ENCODE assay signal across 17 cellular contexts in genomic region chr5:56812110-56812509, GRCh38. TPM values are rescaled to one million over a fixed set of nuclear protein-coding genes. Genes with fewer than 3 reads are reported as not detected.
DNase-seq lines count a peak whose midpoint lies in the region; ATAC-seq and TF ChIP-seq lines count a peak whose summit lies in the region.
"Had no signal": no experiment of that assay in that cellular context is flagged by ENCODE, and none has a peak within 500 bp of the region (broad histone marks: within the 10 kb centered on the region; RNA-seq: fewer than 3 reads in every experiment).

No MANE protein-coding gene starts in this region.

- no peak overlapping the region for H2AFZ ChIP-seq in GM23248

- 0 out of 2 replicates have a peak, but pooled peaks cover 4% of the 10 kb centered on the region for H3K27me3 ChIP-seq in GM23248 (replicated peaks; ENCODE audit: insufficient read depth)
- H3K27me3 ChIP-seq: gastrocnemius medialis had no signal

- no peaks in the 10 kb centered on the region for H3K9me3 ChIP-seq in GM23248 (ENCODE audit: low read depth)
- H3K9me3 ChIP-seq: Caco-2, gastrocnemius medialis had no signal

- no peak overlapping the region for H3K27ac Mint-ChIP-seq in natural killer cell
- H3K27ac Mint-ChIP-seq: activated CD4-positive, alpha-beta T cell treated with anti-CD3 and anti-CD28 coated beads for 36 hours; immature natural killer cell had no signal

- H3K36me3 Mint-ChIP-seq in natural killer cell = no peaks in the 10 kb centered on the region
- H3K36me3 Mint-ChIP-seq: immature natural killer cell had no signal

- no peaks in the 10 kb centered on the region for H3K9me3 Mint-ChIP-seq in natural killer cell
- H3K9me3 Mint-ChIP-seq: central memory CD8-positive, alpha-beta T cell; immature natural killer cell had no signal

- DNase-seq in DMS153 (lab: John Stamatoyannopoulos, UW) = peak; percentile 52
- DNase-seq in DMS153 treated with DMSO at 0.1 percent for 48 hours (lab: John Stamatoyannopoulos, UW; ENCODE audit: unreplicated experiment) = no peak
- peak; percentile 21 for DNase-seq in GM23248
- peak; percentile 1 for DNase-seq in NCI-H510A treated with DMSO at 0.1 percent for 48 hours (lab: John Stamatoyannopoulos, UW)
- DNase-seq in epithelial cell of esophagus (ENCODE audit: low read depth) = peak; percentile 36
- DNase-seq in GM19240 (ENCODE audit: insufficient read length, low spot score) = no peak
- no peak for DNase-seq in kidney glomerular epithelial cell (lab: John Stamatoyannopoulos, UW)
- DNase-seq in natural killer cell = no peak
- DNase-seq: 8988T; activated CD4-positive, alpha-beta T cell treated with anti-CD3 and anti-CD28 coated beads for 36 hours; activated T-cell treated with anti-CD3 and anti-CD28 coated beads for 4 hours; Caco-2; gastrocnemius medialis; immature natural killer cell; midbrain; NCI-H1694 treated with DMSO at 0.1 percent for 48 hours had no signal

- WGBS in GM23248 (ENCODE audit: low coverage in 1 of 2, low lambda C conversion rate in 2 of 2, missing lambda C conversion rate in 2 of 2), 2 experiments = 82 to 96% methylated on average over 1 of the region's 1 CpG

- no peaks in the 10 kb centered on the region for H4K20me1 ChIP-seq in GM23248 (ENCODE audit: insufficient read depth)

- no peak overlapping the region for H3K4me2 ChIP-seq in GM23248 (ENCODE audit: unreplicated experiment)

- peaks cover 3 to 8% of the 10 kb centered on the region in 2 donors for H3K27me3 Mint-ChIP-seq in natural killer cell (ENCODE audit: low read depth in 2 of 2)
- H3K27me3 Mint-ChIP-seq: activated CD4-positive, alpha-beta T cell treated with anti-CD3 and anti-CD28 coated beads for 36 hours; central memory CD8-positive, alpha-beta T cell had no signal

- H3K4me1 Mint-ChIP-seq in natural killer cell = peaks cover 11 to 13% of the 10 kb centered on the region in 2 donors

- H3K27ac ChIP-seq in GM23248 = no peak overlapping the region
- H3K27ac ChIP-seq: gastrocnemius medialis had no signal

- H3K9ac ChIP-seq in GM23248 = no peak overlapping the region

- intact Hi-C loops in natural killer cell (cut with micrococcal nuclease) = loop anchor here (5.0 kb wide), 1 partner anchor 35 kb away; no protein-coding TSS in a partner anchor

- in situ Hi-C loops in GM23248 (cut with MboI) = no loop called here

- H3K4me3 ChIP-seq in GM23248 = no peak overlapping the region
- H3K4me3 ChIP-seq in epithelial cell of esophagus (ENCODE audit: low read length) = no peak overlapping the region
- H3K4me3 ChIP-seq: gastrocnemius medialis had no signal

- TF ChIP-seq CTCF in epithelial cell of esophagus (IDR thresholded peaks at IDR 0.05; ENCODE audit: insufficient read depth, low read depth, low read length, missing control alignments) (no peak), natural killer cell (IDR thresholded peaks at IDR 0.05) (no peak)

- no peak overlapping the region for H3K4me3 Mint-ChIP-seq in natural killer cell
- H3K4me3 Mint-ChIP-seq: activated CD4-positive, alpha-beta T cell treated with anti-CD3 and anti-CD28 coated beads for 36 hours; central memory CD8-positive, alpha-beta T cell had no signal

- no peak for ATAC-seq in natural killer cell
- ATAC-seq: activated CD4-positive, alpha-beta T cell treated with anti-CD3 and anti-CD28 coated beads for 36 hours; gastrocnemius medialis had no signal

- H3K79me2 ChIP-seq in GM23248 (ENCODE audit: insufficient read depth) = peaks cover 10% of the 10 kb centered on the region

- H3F3A ChIP-seq in GM23248 (ENCODE audit: insufficient read depth) = no peaks in the 10 kb centered on the region; the same call in 1 of the 2 replicates

- H3K36me3 ChIP-seq in GM23248 (ENCODE audit: low read depth) = no peaks in the 10 kb centered on the region
- H3K36me3 ChIP-seq: gastrocnemius medialis had no signal

- H3K4me1 ChIP-seq in GM23248 (ENCODE audit: insufficient read depth) = 0 out of 2 replicates have a peak, but pooled peaks cover 1% of the 10 kb centered on the region

- no peaks in the 10 kb centered on the region for H3K9me2 ChIP-seq in GM23248 (ENCODE audit: insufficient read depth)

RNA-seq across cellular contexts. Expression of gene MAP3K1, which starts 3.2 kb away (rescaled TPM):
- 4.3 and 4.6 TPM in 2 replicates for total RNA-seq in GM23248 (2014; rRNA removed; shearing (Covaris generic))
- polyA plus RNA-seq in GM23248 (2016; fragmentation: Nextera tagmentation; extraction: Ambion mirVana) = 1.7 and 1.8 TPM in 2 replicates
- total RNA-seq in natural killer cell = 10 to 100 TPM; 27.8 to 35.7 (median 35.5) TPM

Comparison
In these comparisons a context has a peak if more than half of its experiments do, and no peak if none do; other contexts are left out.
1. DNase-seq: peak in DMS153 (single experiment), GM23248 (single experiment), NCI-H510A treated with DMSO at 0.1 percent for 48 hours (single experiment) and epithelial cell of esophagus (single experiment); none in DMS153 treated with DMSO at 0.1 percent for 48 hours (single experiment), GM19240 (single experiment), kidney glomerular epithelial cell (single experiment) and natural killer cell (single experiment).